ENCODE assay signal across 1 cellular context in genomic region chr16:15950167-15950854, GRCh38.
TF ChIP-seq lines count a peak whose summit lies in the region.

No MANE protein-coding gene starts in this region.

TF ChIP-seq in GM12878, 131 proteins besides CTCF, POLR2A, EP300 and RAD21 (continued from another document and continues in another):
- TF ChIP-seq, protein P1, sequence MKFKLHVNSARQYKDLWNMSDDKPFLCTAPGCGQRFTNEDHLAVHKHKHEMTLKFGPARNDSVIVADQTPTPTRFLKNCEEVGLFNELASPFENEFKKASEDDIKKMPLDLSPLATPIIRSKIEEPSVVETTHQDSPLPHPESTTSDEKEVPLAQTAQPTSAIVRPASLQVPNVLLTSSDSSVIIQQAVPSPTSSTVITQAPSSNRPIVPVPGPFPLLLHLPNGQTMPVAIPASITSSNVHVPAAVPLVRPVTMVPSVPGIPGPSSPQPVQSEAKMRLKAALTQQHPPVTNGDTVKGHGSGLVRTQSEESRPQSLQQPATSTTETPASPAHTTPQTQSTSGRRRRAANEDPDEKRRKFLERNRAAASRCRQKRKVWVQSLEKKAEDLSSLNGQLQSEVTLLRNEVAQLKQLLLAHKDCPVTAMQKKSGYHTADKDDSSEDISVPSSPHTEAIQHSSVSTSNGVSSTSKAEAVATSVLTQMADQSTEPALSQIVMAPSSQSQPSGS (IDR thresholded peaks at IDR 0.05; ENCODE audit: low read length) = no peak
- TF ChIP-seq MYC (IDR thresholded peaks at IDR 0.05; ENCODE audit: insufficient read depth, insufficient read length, insufficient replicate concordance, low read length, severe bottlenecking) (peak; percentile 76), HCFC1 (IDR thresholded peaks at IDR 0.05; ENCODE audit: low read length) (no peak), BHLHE40 (IDR thresholded peaks at IDR 0.05; ENCODE audit: borderline replicate concordance in 1 of 2, low read depth in 2 of 2, low read length in 1 of 2) (peak; percentile 56 to 71), NR2C2 (IDR thresholded peaks at IDR 0.05; ENCODE audit: borderline replicate concordance, control insufficient read depth, insufficient read length, low read depth) (no peak), ZBTB4 (CRISPR knock-in tag; IDR thresholded peaks at IDR 0.05) (no peak), ZNF24 (IDR thresholded peaks at IDR 0.05) (no peak), PKNOX1 (IDR thresholded peaks at IDR 0.05) (no peak), GATAD2B (conservative IDR thresholded peaks at IDR 0.05; ENCODE audit: low read depth) (no peak), EGR1 (IDR thresholded peaks at IDR 0.05; ENCODE audit: borderline replicate concordance in 1 of 2, low read depth in 2 of 2, low read length in 2 of 2) (no peak), NR2C1 (IDR thresholded peaks at IDR 0.05) (no peak), E2F4 (IDR thresholded peaks at IDR 0.05; ENCODE audit: low read depth, low read length) (no peak), IKZF2 (IDR thresholded peaks at IDR 0.05) (peak; percentile 38 to 49; a peak in 2 of 4 replicates), NFXL1 (IDR thresholded peaks at IDR 0.05; ENCODE audit: borderline replicate concordance) (no peak), SIN3A (IDR thresholded peaks at IDR 0.05; ENCODE audit: low read depth, low read length) (no peak), ZNF217 (IDR thresholded peaks at IDR 0.05) (no peak), CHD1 (IDR thresholded peaks at IDR 0.05; ENCODE audit: low read depth, low read length) (no peak), CREB1 (IDR thresholded peaks at IDR 0.05; ENCODE audit: low read depth) (0 out of 2 replicates have a peak, but pooled peaks have one; percentile 25), MXI1 (IDR thresholded peaks at IDR 0.05; ENCODE audit: low read depth, low read length) (peak; percentile 97), RFX5 (IDR thresholded peaks at IDR 0.05; ENCODE audit: low read depth, low read length) (no peak), CHD4 (IDR thresholded peaks at IDR 0.05) (no peak), TBL1XR1 (IDR thresholded peaks at IDR 0.05; ENCODE audit: low read depth, low read length) (no peak), JUNB (IDR thresholded peaks at IDR 0.05) (no peak), SMARCA5 (IDR thresholded peaks at IDR 0.05) (no peak), RB1 (IDR thresholded peaks at IDR 0.05; ENCODE audit: borderline replicate concordance) (no peak), NR2F1 (conservative IDR thresholded peaks at IDR 0.05) (peak; percentile 43; the same call in 1 of the 2 replicates), ZBED1 (IDR thresholded peaks at IDR 0.05; ENCODE audit: borderline replicate concordance) (no peak), POLR2AphosphoS2 (IDR thresholded peaks at IDR 0.05; ENCODE audit: low read depth, low read length) (no peak), MAX (IDR thresholded peaks at IDR 0.05; ENCODE audit: low read depth, low read length) (peak; percentile 88; the same call in 1 of the 2 replicates), HDAC2 (IDR thresholded peaks at IDR 0.05) (no peak), POU2F2 (IDR thresholded peaks at IDR 0.05; ENCODE audit: borderline replicate concordance, low read depth, low read length) (peak; percentile 29; the same call in 1 of the 3 replicates), FOXM1 (IDR thresholded peaks at IDR 0.05; ENCODE audit: low read depth, low read length) (0 out of 2 replicates have a peak, but pooled peaks have one; percentile 13), ASH2L (IDR thresholded peaks at IDR 0.05; ENCODE audit: borderline replicate concordance, low read depth) (no peak), POLR2AphosphoS5 (IDR thresholded peaks at IDR 0.05; ENCODE audit: low read length) (0 out of 2 replicates have a peak, but pooled peaks have one; percentile 42), CEBPB (IDR thresholded peaks at IDR 0.05; ENCODE audit: borderline replicate concordance in 1 of 2, low read depth in 2 of 2, low read length in 2 of 2) (no peak), RAD51 (IDR thresholded peaks at IDR 0.05) (peak; percentile 43; the same call in 1 of the 2 replicates), MTA2 (IDR thresholded peaks at IDR 0.05; ENCODE audit: low read depth) (0 out of 2 replicates have a peak, but pooled peaks have one; percentile 28), SRF (IDR thresholded peaks at IDR 0.05; ENCODE audit: low read depth in 2 of 2, low read length in 2 of 2) (no peak), ELK1 (IDR thresholded peaks at IDR 0.05; ENCODE audit: low read depth, low read length) (no peak), BCL11A (IDR thresholded peaks at IDR 0.05; ENCODE audit: low read depth, low read length) (no peak)
- TF ChIP-seq, protein P2, sequence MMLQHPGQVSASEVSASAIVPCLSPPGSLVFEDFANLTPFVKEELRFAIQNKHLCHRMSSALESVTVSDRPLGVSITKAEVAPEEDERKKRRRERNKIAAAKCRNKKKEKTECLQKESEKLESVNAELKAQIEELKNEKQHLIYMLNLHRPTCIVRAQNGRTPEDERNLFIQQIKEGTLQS (IDR thresholded peaks at IDR 0.05; ENCODE audit: borderline replicate concordance, extremely low read depth, low read depth, low read length) = no peak
- TF ChIP-seq, protein P3, sequence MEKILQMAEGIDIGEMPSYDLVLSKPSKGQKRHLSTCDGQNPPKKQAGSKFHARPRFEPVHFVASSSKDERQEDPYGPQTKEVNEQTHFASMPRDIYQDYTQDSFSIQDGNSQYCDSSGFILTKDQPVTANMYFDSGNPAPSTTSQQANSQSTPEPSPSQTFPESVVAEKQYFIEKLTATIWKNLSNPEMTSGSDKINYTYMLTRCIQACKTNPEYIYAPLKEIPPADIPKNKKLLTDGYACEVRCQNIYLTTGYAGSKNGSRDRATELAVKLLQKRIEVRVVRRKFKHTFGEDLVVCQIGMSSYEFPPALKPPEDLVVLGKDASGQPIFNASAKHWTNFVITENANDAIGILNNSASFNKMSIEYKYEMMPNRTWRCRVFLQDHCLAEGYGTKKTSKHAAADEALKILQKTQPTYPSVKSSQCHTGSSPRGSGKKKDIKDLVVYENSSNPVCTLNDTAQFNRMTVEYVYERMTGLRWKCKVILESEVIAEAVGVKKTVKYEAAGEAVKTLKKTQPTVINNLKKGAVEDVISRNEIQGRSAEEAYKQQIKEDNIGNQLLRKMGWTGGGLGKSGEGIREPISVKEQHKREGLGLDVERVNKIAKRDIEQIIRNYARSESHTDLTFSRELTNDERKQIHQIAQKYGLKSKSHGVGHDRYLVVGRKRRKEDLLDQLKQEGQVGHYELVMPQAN (conservative IDR thresholded peaks at IDR 0.05) = peak; percentile 79
- TF ChIP-seq, protein P4, sequence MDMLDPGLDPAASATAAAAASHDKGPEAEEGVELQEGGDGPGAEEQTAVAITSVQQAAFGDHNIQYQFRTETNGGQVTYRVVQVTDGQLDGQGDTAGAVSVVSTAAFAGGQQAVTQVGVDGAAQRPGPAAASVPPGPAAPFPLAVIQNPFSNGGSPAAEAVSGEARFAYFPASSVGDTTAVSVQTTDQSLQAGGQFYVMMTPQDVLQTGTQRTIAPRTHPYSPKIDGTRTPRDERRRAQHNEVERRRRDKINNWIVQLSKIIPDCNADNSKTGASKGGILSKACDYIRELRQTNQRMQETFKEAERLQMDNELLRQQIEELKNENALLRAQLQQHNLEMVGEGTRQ (IDR thresholded peaks at IDR 0.05; ENCODE audit: borderline replicate concordance, low read depth, low read length) = no peak
- TF ChIP-seq, protein P5, sequence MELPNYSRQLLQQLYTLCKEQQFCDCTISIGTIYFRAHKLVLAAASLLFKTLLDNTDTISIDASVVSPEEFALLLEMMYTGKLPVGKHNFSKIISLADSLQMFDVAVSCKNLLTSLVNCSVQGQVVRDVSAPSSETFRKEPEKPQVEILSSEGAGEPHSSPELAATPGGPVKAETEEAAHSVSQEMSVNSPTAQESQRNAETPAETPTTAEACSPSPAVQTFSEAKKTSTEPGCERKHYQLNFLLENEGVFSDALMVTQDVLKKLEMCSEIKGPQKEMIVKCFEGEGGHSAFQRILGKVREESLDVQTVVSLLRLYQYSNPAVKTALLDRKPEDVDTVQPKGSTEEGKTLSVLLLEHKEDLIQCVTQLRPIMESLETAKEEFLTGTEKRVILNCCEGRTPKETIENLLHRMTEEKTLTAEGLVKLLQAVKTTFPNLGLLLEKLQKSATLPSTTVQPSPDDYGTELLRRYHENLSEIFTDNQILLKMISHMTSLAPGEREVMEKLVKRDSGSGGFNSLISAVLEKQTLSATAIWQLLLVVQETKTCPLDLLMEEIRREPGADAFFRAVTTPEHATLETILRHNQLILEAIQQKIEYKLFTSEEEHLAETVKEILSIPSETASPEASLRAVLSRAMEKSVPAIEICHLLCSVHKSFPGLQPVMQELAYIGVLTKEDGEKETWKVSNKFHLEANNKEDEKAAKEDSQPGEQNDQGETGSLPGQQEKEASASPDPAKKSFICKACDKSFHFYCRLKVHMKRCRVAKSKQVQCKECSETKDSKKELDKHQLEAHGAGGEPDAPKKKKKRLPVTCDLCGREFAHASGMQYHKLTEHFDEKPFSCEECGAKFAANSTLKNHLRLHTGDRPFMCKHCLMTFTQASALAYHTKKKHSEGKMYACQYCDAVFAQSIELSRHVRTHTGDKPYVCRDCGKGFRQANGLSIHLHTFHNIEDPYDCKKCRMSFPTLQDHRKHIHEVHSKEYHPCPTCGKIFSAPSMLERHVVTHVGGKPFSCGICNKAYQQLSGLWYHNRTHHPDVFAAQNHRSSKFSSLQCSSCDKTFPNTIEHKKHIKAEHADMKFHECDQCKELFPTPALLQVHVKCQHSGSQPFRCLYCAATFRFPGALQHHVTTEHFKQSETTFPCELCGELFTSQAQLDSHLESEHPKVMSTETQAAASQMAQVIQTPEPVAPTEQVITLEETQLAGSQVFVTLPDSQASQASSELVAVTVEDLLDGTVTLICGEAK (IDR thresholded peaks at IDR 0.05; ENCODE audit: borderline replicate concordance) = no peak
